In genomic region chr17:2335726-2336214, GRCh38 we compare ENCODE assay signal across 1 cellular context.
TF ChIP-seq lines count a peak whose summit lies in the region.

No MANE protein-coding gene starts in this region.

TF ChIP-seq in endothelial cell of umbilical vein, 7 proteins besides CTCF, POLR2A, EP300 and RAD21 (continued from another document):
- TF ChIP-seq, protein P1, sequence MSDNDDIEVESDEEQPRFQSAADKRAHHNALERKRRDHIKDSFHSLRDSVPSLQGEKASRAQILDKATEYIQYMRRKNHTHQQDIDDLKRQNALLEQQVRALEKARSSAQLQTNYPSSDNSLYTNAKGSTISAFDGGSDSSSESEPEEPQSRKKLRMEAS (IDR thresholded peaks at IDR 0.05; ENCODE audit: insufficient read depth, insufficient read length) = no peak
